In the genomic region with DNA sequence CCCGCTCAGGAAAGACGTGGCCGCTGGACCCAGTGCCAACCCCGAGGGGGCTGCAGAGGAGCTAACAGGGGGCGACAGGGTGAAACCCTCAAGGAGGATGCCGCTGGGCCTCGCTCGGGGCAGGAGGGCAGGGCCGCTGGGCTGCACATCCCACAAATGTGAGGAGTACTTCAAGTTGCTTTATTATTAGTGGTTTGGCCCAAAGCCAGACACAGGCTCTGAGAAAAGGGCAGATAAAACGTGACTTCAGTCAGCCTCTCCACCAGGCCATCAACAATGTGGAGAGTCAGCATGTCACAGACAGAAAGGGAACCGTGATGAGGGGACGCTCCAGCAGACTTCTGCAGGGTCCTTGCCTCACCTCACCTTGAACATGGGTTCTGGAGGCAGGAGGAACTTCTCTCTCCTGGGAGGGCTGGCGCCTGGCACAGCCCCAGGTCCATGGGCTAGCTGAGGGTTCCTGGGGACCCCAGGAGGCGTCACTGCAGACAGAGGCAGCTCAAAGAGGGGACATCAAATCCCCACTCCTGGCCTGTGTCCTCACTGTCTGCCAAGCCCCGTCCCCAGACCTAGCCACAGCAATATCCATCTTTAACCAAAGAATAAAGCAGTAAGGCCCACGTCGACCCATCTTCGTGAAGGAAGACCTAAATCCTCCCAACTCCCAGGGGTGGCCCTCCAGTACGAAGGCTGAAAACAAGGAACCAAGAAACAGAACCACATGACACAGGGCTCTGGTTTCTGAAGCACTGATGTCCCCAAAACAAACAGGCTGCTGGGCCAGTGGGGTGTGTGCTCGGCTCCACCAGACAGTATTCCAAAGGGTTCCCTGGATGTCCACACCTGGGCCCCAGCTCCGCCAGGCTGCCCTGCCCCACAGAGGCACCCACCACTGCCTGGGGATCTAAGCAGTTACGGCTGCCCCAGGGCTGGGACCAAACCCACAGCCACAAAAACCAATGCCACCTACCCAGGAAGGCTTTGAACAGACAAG, we compare ENCODE assay signal across 8 cellular contexts. TPM values are rescaled to one million over a fixed set of nuclear protein-coding genes. Genes with fewer than 3 reads are reported as not detected.
A peak's percentile ranks its signal among the peaks of the same experiment; 100 is the strongest.
DNase-seq lines count a peak whose midpoint lies in the region; ATAC-seq, FAIRE-seq and TF ChIP-seq lines count a peak whose summit lies in the region.

No MANE protein-coding gene starts in this region.

- H3K36me3 ChIP-seq in thyroid gland = no peaks in the 10 kb centered on the region

- no peaks in the 10 kb centered on the region for H3K27me3 ChIP-seq in thyroid gland

- FAIRE-seq in RCC 7860 (lab: Jason Lieb, UNC) = peak; percentile 14

- no peak for TF ChIP-seq POLR2A in thyroid gland (IDR thresholded peaks at IDR 0.05)

- H3K4me3 ChIP-seq in thyroid gland (replicated peaks in 1 of 3) = no peak overlapping the region

- intact Hi-C loops in thyroid gland (cut with DNase I) = no loop called here

- ATAC-seq in GM19467 (IDR thresholded peaks at IDR 0.05; ENCODE audit: unreplicated experiment) (no peak), GM18907 (IDR thresholded peaks at IDR 0.05; ENCODE audit: unreplicated experiment) (no peak)

- peaks cover 65 to 92% of the 10 kb centered on the region in 2 donors for H3K4me1 ChIP-seq in thyroid gland

- no peak for TF ChIP-seq CTCF in thyroid gland (IDR thresholded peaks at IDR 0.05)

- H3K27ac ChIP-seq in thyroid gland = peak overlapping the region; percentile 65 to 86 (median 75)

- H3K9me3 ChIP-seq in thyroid gland = no peaks in the 10 kb centered on the region

- WGBS in thyroid gland, 2 donors = 44 to 48% methylated on average over 12 to 19 of the region's 22 CpGs

- DNase-seq in NCI-H1417 (lab: John Stamatoyannopoulos, UW) (peak; percentile 19 to 81 (median 71)), NCI-H1417 treated with DMSO at 0.1 percent for 48 hours (lab: John Stamatoyannopoulos, UW) (no peak), RCC 7860 (ENCODE audit: low spot score) (peak; percentile 43), foreskin melanocyte (peak; percentile 75), thyroid gland (peak; percentile 67 to 72), AG08396 (ENCODE audit: low spot score) (no peak)

RNA-seq across cellular contexts. Expression of gene CCDC85C, which starts 35.1 kb away (rescaled TPM):
- 10 to 100 TPM in 3 of 4 donors, 1 to 10 TPM in 1; 8.6 to 28.3 (median 17.3) TPM for total RNA-seq in thyroid gland

Comparison
In these comparisons a context has a peak if more than half of its experiments do, and no peak if none do; other contexts are left out.
1. DNase-seq: peak in NCI-H1417 (3 of 3), RCC 7860 (single experiment), foreskin melanocyte (single experiment) and thyroid gland (2 of 2); none in NCI-H1417 treated with DMSO at 0.1 percent for 48 hours (single experiment) and AG08396 (single experiment).